Comparison of ENCODE assay signal across 9 cellular contexts in the genomic region with DNA sequence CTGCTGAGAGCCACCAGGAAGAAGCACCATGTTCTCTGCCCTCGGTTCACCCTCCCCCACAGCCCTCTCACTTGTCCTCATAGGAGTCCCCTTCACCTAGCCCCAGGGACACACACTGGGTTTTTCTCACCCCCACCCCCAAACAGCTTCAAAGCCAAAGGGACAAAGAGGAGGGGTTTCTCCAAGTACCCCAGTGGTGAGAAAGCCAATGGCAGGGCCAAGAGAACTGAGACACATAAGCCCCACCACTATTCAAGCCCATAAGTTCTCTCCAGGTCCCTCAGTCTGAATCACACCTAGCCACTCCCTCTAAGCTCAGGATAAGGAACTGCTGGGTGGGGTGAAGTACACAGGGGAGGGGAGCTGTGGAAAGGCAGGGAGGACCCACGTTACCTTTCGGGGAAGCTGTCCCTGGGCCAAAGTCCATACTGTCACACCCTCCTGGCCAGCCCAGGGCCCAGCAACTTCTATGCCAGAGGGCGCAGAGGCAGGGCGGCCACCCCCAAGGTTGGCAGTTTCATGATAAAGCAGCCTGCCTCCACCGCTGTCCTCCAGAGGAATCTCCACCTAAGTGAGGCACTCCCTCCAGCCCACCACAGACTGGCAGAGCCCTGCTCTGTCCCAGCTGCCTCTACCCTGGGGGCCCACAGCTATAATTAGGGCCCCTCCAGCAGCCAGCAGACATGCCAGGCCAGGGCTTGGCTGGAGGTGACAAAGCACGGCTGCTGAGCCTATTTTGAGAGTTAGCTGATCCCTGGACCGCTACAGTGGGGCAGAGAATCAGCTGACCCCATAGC. TPM values are rescaled to one million over a fixed set of nuclear protein-coding genes. Genes with fewer than 3 reads are reported as not detected.
DNase-seq lines count a peak whose midpoint lies in the region; ATAC-seq and TF ChIP-seq lines count a peak whose summit lies in the region.
"Had no signal": no experiment of that assay in that cellular context is flagged by ENCODE, and none has a peak within 500 bp of the region (broad histone marks: within the 10 kb centered on the region; RNA-seq: fewer than 3 reads in every experiment).

No MANE protein-coding gene starts in this region.

- peaks cover 30% of the 10 kb centered on the region for H3K4me1 ChIP-seq in Caco-2

- H3K27me3 Mint-ChIP-seq in Caco-2 (ENCODE audit: insufficient read depth, unreplicated experiment) (no peaks in the 10 kb centered on the region), HFFc6 (ENCODE audit: insufficient read depth) (peaks cover 9% of the 10 kb centered on the region)

- H3K27ac Mint-ChIP-seq in Caco-2 (ENCODE audit: unreplicated experiment) (peak overlapping the region; percentile 51), HFFc6 (no peak overlapping the region)

- H3K4me1 Mint-ChIP-seq in Caco-2 (ENCODE audit: low read depth, unreplicated experiment) (peaks cover 13% of the 10 kb centered on the region), HFFc6 (ENCODE audit: low read depth) (peaks cover 8% of the 10 kb centered on the region; the same call in 1 of the 2 replicates)

- peaks cover 4% of the 10 kb centered on the region for H3K36me3 ChIP-seq in Caco-2 (ENCODE audit: control insufficient read depth, insufficient read depth, low read length)

- POLR2A ChIA-PET in Caco-2 (lab: Charles Lee) = interaction anchor here (1.5 kb wide), 1 partner anchor 43 kb away, joined by 4 read pairs; a partner anchor contains a TSS

- ATAC-seq in left cardiac atrium (peak; percentile 78 to 84), GM21723 (IDR thresholded peaks at IDR 0.05; ENCODE audit: unreplicated experiment) (no peak), HG03039 (IDR thresholded peaks at IDR 0.05; ENCODE audit: unreplicated experiment) (no peak)

- H3K4me3 Mint-ChIP-seq in Caco-2 (ENCODE audit: unreplicated experiment) (no peak overlapping the region), HFFc6 (no peak overlapping the region)

- DNase-seq in Caco-2 = peak; percentile 53 to 81
- DNase-seq in SW480 (ENCODE audit: low spot score) = peak; percentile 89
- peak; percentile 42 for DNase-seq in left cardiac atrium
- DNase-seq in renal cortical epithelial cell (ENCODE audit: low read depth) = peak; percentile 16
- DNase-seq in NCI-H1436 (lab: John Stamatoyannopoulos, UW) = no peak
- DNase-seq in HFFc6 = no peak
- DNase-seq: Karpas-422 had no signal

- no peak overlapping the region for H3K4me3 ChIP-seq in Caco-2 (ENCODE audit: low read depth, low read length)

- H3K9me3 ChIP-seq in Caco-2 = no peaks in the 10 kb centered on the region

- no TSS peak for BruUV-seq in Caco-2 (replicated peaks; lab: Mats Ljungman, UMichigan)

- TF ChIP-seq CTCF in Caco-2 (IDR thresholded peaks at IDR 0.05; ENCODE audit: insufficient read depth in 1 of 2, low read depth in 1 of 2, low read length in 1 of 2, severe bottlenecking in 1 of 2, unreplicated experiment in 1 of 2) (no peak), HFFc6 (IDR thresholded peaks at IDR 0.05) (no peak)

- H3K9me3 Mint-ChIP-seq in Caco-2 (ENCODE audit: unreplicated experiment) (no peaks in the 10 kb centered on the region), HFFc6 (no peaks in the 10 kb centered on the region)

- intact Hi-C loops in Caco-2 (cut with micrococcal nuclease; ENCODE audit: unreplicated experiment) (no loop called here), left cardiac atrium (cut with DNase I) (no loop called here)

- H3K27me3 ChIP-seq in Caco-2 (replicated peaks; ENCODE audit: control insufficient read depth, insufficient read depth, low read length) = no peaks in the 10 kb centered on the region

- CTCF ChIA-PET in Caco-2 (lab: Charles Lee) = interaction anchor here (0.6 to 1.6 kb wide), 6 partner anchors 27 to 53 kb away, joined by 3 to 8 read pairs (median 5); a partner anchor contains a TSS

- peaks cover 45% of the 10 kb centered on the region for H3K36me3 Mint-ChIP-seq in Caco-2 (ENCODE audit: insufficient read depth, unreplicated experiment)
- H3K36me3 Mint-ChIP-seq in HFFc6 (ENCODE audit: low read depth) = no peaks in the 10 kb centered on the region

RNA-seq across cellular contexts. Expression of a gene that starts 39.0 kb away (rescaled TPM):
- total RNA-seq in Caco-2 (2022) (46.3 and 48.4 TPM in 2 replicates), left cardiac atrium (10 to 100 TPM; 22.1 to 37.5 TPM), renal cortical epithelial cell (34.9 and 46.9 TPM in 2 replicates)
- 10 to 100 TPM; 27.4 to 34.8 (median 30.9) TPM for total RNA-seq in HFFc6 (2021; fragmentation: NEBNext Ultra II Directional; extraction: Animal tissue kit (Norgen Biotek cat#: 25700))

RNA-seq across cellular contexts. Expression of a gene that starts 43.9 kb away (rescaled TPM):
- 24.7 and 28.5 TPM in 2 replicates for total RNA-seq in Caco-2 (2022)
- 10 to 100 TPM; 21.2 to 21.7 TPM for total RNA-seq in left cardiac atrium
- 1.9 and 9.7 TPM in 2 replicates for total RNA-seq in renal cortical epithelial cell
- 1 to 10 TPM; 1.6 to 3.2 (median 2.0) TPM for total RNA-seq in HFFc6 (2021; fragmentation: NEBNext Ultra II Directional; extraction: Animal tissue kit (Norgen Biotek cat#: 25700))

Comparison
In these comparisons a context has a peak if more than half of its experiments do, and no peak if none do; other contexts are left out.
1. DNase-seq: peak in Caco-2 (2 of 2), SW480 (single experiment), left cardiac atrium (single experiment) and renal cortical epithelial cell (single experiment); none in NCI-H1436 (single experiment) and HFFc6 (single experiment).
2. ATAC-seq: peak in left cardiac atrium (2 of 2); none in GM21723 (single experiment) and HG03039 (single experiment).